1 cellular context compared by ENCODE assay signal in the genomic region with DNA sequence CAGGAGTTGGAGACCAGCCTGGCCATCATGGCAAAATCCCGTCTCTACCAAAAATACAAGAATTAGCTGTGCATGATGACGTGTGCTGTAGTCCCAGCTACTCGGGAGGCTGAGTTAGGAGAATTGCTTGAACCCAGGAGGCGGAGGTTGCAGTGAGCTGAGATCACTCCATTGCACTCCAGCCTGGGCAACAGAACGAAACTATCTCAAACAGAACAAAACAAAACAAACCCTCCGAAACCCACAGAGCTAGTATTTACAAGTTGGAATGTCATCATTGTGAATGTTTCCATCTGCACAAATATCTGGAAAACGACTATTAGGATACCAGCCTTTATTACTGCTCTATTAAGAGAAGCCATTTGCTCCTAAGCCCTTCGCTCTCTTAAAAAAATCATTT.
TF ChIP-seq lines count a peak whose summit lies in the region.

No MANE protein-coding gene starts in this region.

TF ChIP-seq in HepG2, 621 proteins besides CTCF, POLR2A, EP300 and RAD21:
- TF ChIP-seq ZNF274 (CRISPR knock-in tag; IDR thresholded peaks at IDR 0.05) (no peak), CREB1 (IDR thresholded peaks at IDR 0.05) (peak; percentile 41; the same call in 1 of the 2 replicates), CREB1 (CRISPR knock-in tag; IDR thresholded peaks at IDR 0.05) (no peak), HNRNPK (IDR thresholded peaks at IDR 0.05; ENCODE audit: low read depth, low read length, poor library complexity, severe bottlenecking) (no peak)
- TF ChIP-seq, protein P1, sequence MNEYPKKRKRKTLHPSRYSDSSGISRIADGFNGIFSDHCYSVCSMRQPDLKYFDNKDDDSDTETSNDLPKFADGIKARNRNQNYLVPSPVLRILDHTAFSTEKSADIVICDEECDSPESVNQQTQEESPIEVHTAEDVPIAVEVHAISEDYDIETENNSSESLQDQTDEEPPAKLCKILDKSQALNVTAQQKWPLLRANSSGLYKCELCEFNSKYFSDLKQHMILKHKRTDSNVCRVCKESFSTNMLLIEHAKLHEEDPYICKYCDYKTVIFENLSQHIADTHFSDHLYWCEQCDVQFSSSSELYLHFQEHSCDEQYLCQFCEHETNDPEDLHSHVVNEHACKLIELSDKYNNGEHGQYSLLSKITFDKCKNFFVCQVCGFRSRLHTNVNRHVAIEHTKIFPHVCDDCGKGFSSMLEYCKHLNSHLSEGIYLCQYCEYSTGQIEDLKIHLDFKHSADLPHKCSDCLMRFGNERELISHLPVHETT (CRISPR knock-in tag; conservative IDR thresholded peaks at IDR 0.05), result no peak
- TF ChIP-seq, protein P2, sequence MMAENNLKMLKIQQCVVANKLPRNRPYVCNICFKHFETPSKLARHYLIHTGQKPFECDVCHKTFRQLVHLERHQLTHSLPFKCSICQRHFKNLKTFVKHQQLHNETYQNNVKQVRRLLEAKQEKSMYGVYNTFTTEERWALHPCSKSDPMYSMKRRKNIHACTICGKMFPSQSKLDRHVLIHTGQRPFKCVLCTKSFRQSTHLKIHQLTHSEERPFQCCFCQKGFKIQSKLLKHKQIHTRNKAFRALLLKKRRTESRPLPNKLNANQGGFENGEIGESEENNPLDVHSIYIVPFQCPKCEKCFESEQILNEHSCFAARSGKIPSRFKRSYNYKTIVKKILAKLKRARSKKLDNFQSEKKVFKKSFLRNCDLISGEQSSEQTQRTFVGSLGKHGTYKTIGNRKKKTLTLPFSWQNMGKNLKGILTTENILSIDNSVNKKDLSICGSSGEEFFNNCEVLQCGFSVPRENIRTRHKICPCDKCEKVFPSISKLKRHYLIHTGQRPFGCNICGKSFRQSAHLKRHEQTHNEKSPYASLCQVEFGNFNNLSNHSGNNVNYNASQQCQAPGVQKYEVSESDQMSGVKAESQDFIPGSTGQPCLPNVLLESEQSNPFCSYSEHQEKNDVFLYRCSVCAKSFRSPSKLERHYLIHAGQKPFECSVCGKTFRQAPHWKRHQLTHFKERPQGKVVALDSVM (CRISPR knock-in tag; IDR thresholded peaks at IDR 0.05), result peak; percentile 15; the same call in 1 of the 2 replicates
TF ChIP-seq in HepG2: peak in this region for 2.
